Comparison of ENCODE assay signal across 20 cellular contexts in the genomic region with DNA sequence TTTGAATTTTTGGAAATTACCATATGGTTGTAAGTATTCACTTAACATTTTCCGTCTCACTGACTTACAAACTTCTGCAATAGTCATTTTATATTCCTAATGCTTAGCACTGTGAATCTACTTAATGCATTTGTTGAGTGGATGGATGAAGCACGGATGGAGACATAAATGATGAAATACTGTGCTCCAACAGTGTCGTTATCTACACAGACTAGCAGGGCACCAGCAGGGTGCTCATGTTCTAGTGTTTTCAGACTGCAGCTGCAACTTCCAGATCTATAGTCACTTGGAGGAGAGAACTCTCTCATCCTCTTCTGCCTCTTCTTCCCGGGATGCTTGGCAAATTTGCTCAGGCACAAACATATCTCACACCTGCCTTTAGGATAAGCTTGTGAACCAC.
DNase-seq lines count a peak whose midpoint lies in the region; ATAC-seq, FAIRE-seq and TF ChIP-seq lines count a peak whose summit lies in the region.
"Had no signal": no experiment of that assay in that cellular context is flagged by ENCODE, and none has a peak within 500 bp of the region (broad histone marks: within the 10 kb centered on the region; RNA-seq: fewer than 3 reads in every experiment).

No MANE protein-coding gene starts in this region.

- CTCF ChIA-PET in activated CD8-positive, alpha-beta T cell treated with anti-CD3 and anti-CD28 coated beads for 36 hours (lab: Charles Lee) = no interaction called here

- H3K9me3 Mint-ChIP-seq in activated CD8-positive, alpha-beta T cell treated with anti-CD3 and anti-CD28 coated beads for 36 hours = peaks cover 2% of the 10 kb centered on the region
- H3K9me3 Mint-ChIP-seq: activated T-helper 1 cell treated with anti-CD3 and anti-CD28 coated beads, Interleukin-12 subunit alpha, Interleukin-12 subunit beta, Interleukin-2, Interleukin-4 antibody, amounts not matched to agents 30 ng/mL and 10 ng/mL and 1 ng/mL, durations not matched to agents 14 hours and 24 hours and 36 hours; T-helper 1 cell treated with Interleukin-12 subunit alpha and Interleukin-12 subunit beta and Interleukin-4 antibody, amounts not matched to agents 30 μg/mL and 1 μg/mL, for 36 hours; WTC11 had no signal

- no peaks in the 10 kb centered on the region for H3K4me1 Mint-ChIP-seq in activated CD8-positive, alpha-beta T cell treated with anti-CD3 and anti-CD28 coated beads for 36 hours (ENCODE audit: low read depth)
- H3K4me1 Mint-ChIP-seq: B cell had no signal

- intact Hi-C loops in activated CD8-positive, alpha-beta T cell treated with anti-CD3 and anti-CD28 coated beads for 36 hours (cut with micrococcal nuclease) = no loop called here

- POLR2A ChIA-PET in activated CD8-positive, alpha-beta T cell treated with anti-CD3 and anti-CD28 coated beads for 36 hours (lab: Charles Lee) = no interaction called here

- no peaks in the 10 kb centered on the region for H3K36me3 Mint-ChIP-seq in activated CD8-positive, alpha-beta T cell treated with anti-CD3 and anti-CD28 coated beads for 36 hours (ENCODE audit: low read depth)
- H3K36me3 Mint-ChIP-seq: WTC11 had no signal

- peak; percentile 27 for ATAC-seq in activated CD8-positive, alpha-beta T cell treated with anti-CD3 and anti-CD28 coated beads for 36 hours
- ATAC-seq in HG03342 (IDR thresholded peaks at IDR 0.05; ENCODE audit: unreplicated experiment) = no peak
- ATAC-seq: gastrocnemius medialis, GM12878, HCT116, K562, left colon, Right ventricle myocardium inferior, WTC11 had no signal

- no peak overlapping the region for H3K4me3 Mint-ChIP-seq in activated CD8-positive, alpha-beta T cell treated with anti-CD3 and anti-CD28 coated beads for 36 hours
- H3K4me3 Mint-ChIP-seq: activated T-helper 1 cell treated with anti-CD3 and anti-CD28 coated beads, Interleukin-12 subunit alpha, Interleukin-12 subunit beta, Interleukin-2, Interleukin-4 antibody, amounts not matched to agents 30 ng/mL and 10 ng/mL and 1 ng/mL, durations not matched to agents 14 hours and 24 hours and 36 hours; B cell; T-helper 1 cell treated with Interleukin-12 subunit alpha and Interleukin-12 subunit beta and Interleukin-4 antibody, amounts not matched to agents 30 μg/mL and 1 μg/mL, for 36 hours; WTC11 had no signal

- TF ChIP-seq CTCF in D721Med (IDR thresholded peaks at IDR 0.05; ENCODE audit: insufficient read depth, missing control alignments) = no peak
- TF ChIP-seq CTCF in activated CD8-positive, alpha-beta T cell treated with anti-CD3 and anti-CD28 coated beads for 36 hours (IDR thresholded peaks at IDR 0.05) = no peak

- DNase-seq in D721Med (ENCODE audit: insufficient read length, low spot score) (no peak), ELF-1 (ENCODE audit: low read depth, low spot score) (peak; percentile 1), NCI-H2171 (lab: John Stamatoyannopoulos, UW) (peak; percentile 29), T1000 (lab: John Stamatoyannopoulos, UW) (no peak), HuH-7.5 (ENCODE audit: low spot score) (no peak)
- DNase-seq in activated CD8-positive, alpha-beta T cell treated with anti-CD3 and anti-CD28 coated beads for 36 hours = no peak
- DNase-seq: gastrocnemius medialis, GF-D8, left colon, midbrain, NCI-H1048 had no signal

- H3K27ac Mint-ChIP-seq in activated CD8-positive, alpha-beta T cell treated with anti-CD3 and anti-CD28 coated beads for 36 hours = no peak overlapping the region
- H3K27ac Mint-ChIP-seq: activated T-helper 1 cell treated with anti-CD3 and anti-CD28 coated beads, Interleukin-12 subunit alpha, Interleukin-12 subunit beta, Interleukin-2, Interleukin-4 antibody, amounts not matched to agents 30 ng/mL and 10 ng/mL and 1 ng/mL, durations not matched to agents 14 hours and 24 hours and 36 hours; B cell; T-helper 1 cell treated with Interleukin-12 subunit alpha and Interleukin-12 subunit beta and Interleukin-4 antibody, amounts not matched to agents 30 μg/mL and 1 μg/mL, for 36 hours; WTC11 had no signal

- H3K27me3 Mint-ChIP-seq in activated CD8-positive, alpha-beta T cell treated with anti-CD3 and anti-CD28 coated beads for 36 hours = no peaks in the 10 kb centered on the region
- H3K27me3 Mint-ChIP-seq: B cell had no signal

- peak; percentile 61 for FAIRE-seq in D721Med (lab: Jason Lieb, UNC)
- FAIRE-seq: GM12878, K562 had no signal

Comparison
In these comparisons a context has a peak if more than half of its experiments do, and no peak if none do; other contexts are left out.
1. DNase-seq: peak in ELF-1 (single experiment) and NCI-H2171 (single experiment); none in D721Med (single experiment), activated CD8-positive, alpha-beta T cell treated with anti-CD3 and anti-CD28 coated beads for 36 hours (single experiment), T1000 (single experiment) and HuH-7.5 (single experiment).